Comparison of ENCODE assay signal across 8 cellular contexts in genomic region chr5:10601246-10602030, GRCh38. TPM values are rescaled to one million over a fixed set of nuclear protein-coding genes. Genes with fewer than 3 reads are reported as not detected.
A peak's percentile ranks its signal among the peaks of the same experiment; 100 is the strongest.
DNase-seq lines count a peak whose midpoint lies in the region; ATAC-seq and TF ChIP-seq lines count a peak whose summit lies in the region.

No MANE protein-coding gene starts in this region.

- no peak for TF ChIP-seq CTCF in cardiac fibroblast (IDR thresholded peaks at IDR 0.05; ENCODE audit: low read depth, low read length)

- H3K27me3 Mint-ChIP-seq in stimulated activated naive CD8-positive, alpha-beta T cell treated with anti-CD3 and anti-CD28 coated beads, Interleukin-15, amount 100 ng/mL, for 72 hours: no peaks in the 10 kb centered on the region
- H3K27me3 Mint-ChIP-seq in activated naive CD4-positive, alpha-beta T cell treated with anti-CD3 and anti-CD28 coated beads for 36 hours (ENCODE audit: low read depth): peaks cover 17% of the 10 kb centered on the region

- DNase-seq in DMS 273 treated with DMSO at 0.1 percent for 48 hours (lab: John Stamatoyannopoulos, UW): peak; percentile 88
- DNase-seq in NCI-H69 (lab: John Stamatoyannopoulos, UW): peak; percentile 99
- DNase-seq in cardiac fibroblast (ENCODE audit: low read depth in 2 of 2): peak; percentile 92 to 95
- DNase-seq in kidney glomerular epithelial cell (lab: John Stamatoyannopoulos, UW): peak; percentile 86
- DNase-seq in stimulated activated naive CD8-positive, alpha-beta T cell treated with anti-CD3 and anti-CD28 coated beads, Interleukin-15, amount 100 ng/mL, for 72 hours: no peak
- DNase-seq in activated naive CD4-positive, alpha-beta T cell treated with anti-CD3 and anti-CD28 coated beads for 36 hours: no peak

- H3K36me3 Mint-ChIP-seq in activated naive CD4-positive, alpha-beta T cell treated with anti-CD3 and anti-CD28 coated beads for 36 hours (ENCODE audit: low read depth): no peaks in the 10 kb centered on the region

- peaks cover 33% of the 10 kb centered on the region for H3K4me1 Mint-ChIP-seq in stimulated activated naive CD8-positive, alpha-beta T cell treated with anti-CD3 and anti-CD28 coated beads, Interleukin-15, amount 100 ng/mL, for 72 hours
- peaks cover 22% of the 10 kb centered on the region for H3K4me1 Mint-ChIP-seq in activated naive CD4-positive, alpha-beta T cell treated with anti-CD3 and anti-CD28 coated beads for 36 hours (ENCODE audit: low read depth)

- H3K4me3 Mint-ChIP-seq in stimulated activated naive CD8-positive, alpha-beta T cell treated with anti-CD3 and anti-CD28 coated beads, Interleukin-15, amount 100 ng/mL, for 72 hours: peak overlapping the region; percentile 32 to 77
- H3K4me3 Mint-ChIP-seq in activated naive CD4-positive, alpha-beta T cell treated with anti-CD3 and anti-CD28 coated beads for 36 hours: no peak overlapping the region

- no peak overlapping the region for H3K27ac Mint-ChIP-seq in stimulated activated naive CD8-positive, alpha-beta T cell treated with anti-CD3 and anti-CD28 coated beads, Interleukin-15, amount 100 ng/mL, for 72 hours
- no peak overlapping the region for H3K27ac Mint-ChIP-seq in activated naive CD4-positive, alpha-beta T cell treated with anti-CD3 and anti-CD28 coated beads for 36 hours

- H3K4me3 ChIP-seq in cardiac fibroblast (replicated peaks in 1 of 2; ENCODE audit: low read depth in 2 of 2, low read length in 2 of 2): peak overlapping the region in 1 of 2 donors; percentile 28

- CTCF ChIA-PET in activated naive CD4-positive, alpha-beta T cell treated with anti-CD3 and anti-CD28 coated beads for 36 hours (lab: Charles Lee): interaction anchor here (0.9 kb wide), 1 partner anchor 26 kb away, joined by 3 read pairs; no protein-coding TSS in a partner anchor

- ATAC-seq in GM19468 (IDR thresholded peaks at IDR 0.05; ENCODE audit: extremely low read depth, unreplicated experiment): peak; percentile 18
- peak; percentile 26 for ATAC-seq in HG03469 (IDR thresholded peaks at IDR 0.05; ENCODE audit: unreplicated experiment)
- peak; percentile 18 for ATAC-seq in stimulated activated naive CD8-positive, alpha-beta T cell treated with anti-CD3 and anti-CD28 coated beads, Interleukin-15, amount 100 ng/mL, for 72 hours

- no peaks in the 10 kb centered on the region for H3K9me3 Mint-ChIP-seq in stimulated activated naive CD8-positive, alpha-beta T cell treated with anti-CD3 and anti-CD28 coated beads, Interleukin-15, amount 100 ng/mL, for 72 hours
- H3K9me3 Mint-ChIP-seq in activated naive CD4-positive, alpha-beta T cell treated with anti-CD3 and anti-CD28 coated beads for 36 hours: peaks cover 6% of the 10 kb centered on the region

- intact Hi-C loops in activated naive CD4-positive, alpha-beta T cell treated with anti-CD3 and anti-CD28 coated beads for 36 hours (cut with micrococcal nuclease): no loop called here

RNA-seq across cellular contexts. Expression of gene ANKRD33B, which starts 37.6 kb away (rescaled TPM):
- 1 to 10 TPM; 1.9 to 2.5 TPM for total RNA-seq in activated naive CD4-positive, alpha-beta T cell treated with anti-CD3 and anti-CD28 coated beads for 36 hours

Comparison
In these comparisons a context has a peak if more than half of its experiments do, and no peak if none do; other contexts are left out.
1. DNase-seq: peak in DMS 273 treated with DMSO at 0.1 percent for 48 hours (single experiment), NCI-H69 (single experiment), cardiac fibroblast (2 of 2) and kidney glomerular epithelial cell (single experiment); none in stimulated activated naive CD8-positive, alpha-beta T cell treated with anti-CD3 and anti-CD28 coated beads, Interleukin-15, amount 100 ng/mL, for 72 hours (0 of 2) and activated naive CD4-positive, alpha-beta T cell treated with anti-CD3 and anti-CD28 coated beads for 36 hours (single experiment).
2. Peak in every context shown above with its lines, with median percentiles within 50 percentile points of each other: ATAC-seq.